In the genomic region with DNA sequence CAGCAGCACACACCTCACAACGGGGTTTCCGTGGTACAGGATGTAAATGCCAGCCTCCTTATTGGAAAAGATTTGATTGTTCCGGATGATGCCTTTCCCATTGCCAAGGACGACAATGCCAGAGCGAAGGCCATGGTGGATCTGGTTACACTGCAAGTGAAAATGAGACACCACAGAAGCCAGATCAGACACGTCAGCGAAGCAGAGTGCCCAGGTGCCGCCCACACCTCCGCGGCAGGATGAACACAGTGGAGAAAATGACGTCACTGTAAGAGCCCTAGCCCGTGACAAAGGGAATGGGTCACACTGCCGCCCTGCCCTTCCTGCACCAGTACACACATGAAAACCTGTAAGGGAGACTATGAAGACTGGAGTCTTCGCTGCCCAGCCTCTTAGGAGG, we compare ENCODE assay signal across 8 cellular contexts. TPM values are rescaled to one million over a fixed set of nuclear protein-coding genes. Genes with fewer than 3 reads are reported as not detected.
A peak's percentile ranks its signal among the peaks of the same experiment; 100 is the strongest.
DNase-seq lines count a peak whose midpoint lies in the region; ATAC-seq and TF ChIP-seq lines count a peak whose summit lies in the region.

No MANE protein-coding gene starts in this region.

- peaks cover 3% of the 10 kb centered on the region for H3K36me3 Mint-ChIP-seq in activated naive CD4-positive, alpha-beta T cell treated with anti-CD3 and anti-CD28 coated beads, Interleukin-2, amount 50 U/mL, for 24 hours

- no peaks in the 10 kb centered on the region for H3K4me1 Mint-ChIP-seq in activated naive CD4-positive, alpha-beta T cell treated with anti-CD3 and anti-CD28 coated beads, Interleukin-2, amount 50 U/mL, for 24 hours

- ATAC-seq in GM21381 (IDR thresholded peaks at IDR 0.05; ENCODE audit: unreplicated experiment) = peak; percentile 79
- no peak for ATAC-seq in left ventricle myocardium superior

- peak overlapping the region; percentile 88 for H3K27ac ChIP-seq in OCI-LY1 (ENCODE audit: low read depth, low read length, poor library complexity, severe bottlenecking)

- DNase-seq in stimulated activated CD4-positive, alpha-beta T cell treated with anti-CD3 and anti-CD28 coated beads, Interleukin-12 subunit alpha, Interleukin-12 subunit beta, amount 100 ng/mL, for 24 hours (ENCODE audit: low read depth in 2 of 2) = peak; percentile 43 to 58
- DNase-seq in NCI-H2081 (lab: John Stamatoyannopoulos, UW) = no peak
- DNase-seq in H4 (ENCODE audit: low spot score) = no peak
- no peak for DNase-seq in left ventricle myocardium superior
- no peak for DNase-seq in foreskin melanocyte

- no peaks in the 10 kb centered on the region for H3K9me2 ChIP-seq in OCI-LY1 (ENCODE audit: low read depth, low read length)

- peak overlapping the region; percentile 23 for H3K4me3 Mint-ChIP-seq in activated naive CD4-positive, alpha-beta T cell treated with anti-CD3 and anti-CD28 coated beads, Interleukin-2, amount 50 U/mL, for 24 hours

- no peak overlapping the region for H2AFZ ChIP-seq in OCI-LY1 (ENCODE audit: low read length)

- H3K9me3 Mint-ChIP-seq in activated naive CD4-positive, alpha-beta T cell treated with anti-CD3 and anti-CD28 coated beads, Interleukin-2, amount 50 U/mL, for 24 hours = no peaks in the 10 kb centered on the region

- peak overlapping the region; percentile 30 for H3K4me3 ChIP-seq in OCI-LY1 (ENCODE audit: low read depth, low read length, poor library complexity, severe bottlenecking)

- no peaks in the 10 kb centered on the region for H3K27me3 ChIP-seq in OCI-LY1 (ENCODE audit: insufficient read depth, low read length)

- peaks cover 48% of the 10 kb centered on the region for H3K4me1 ChIP-seq in OCI-LY1 (ENCODE audit: insufficient read depth, low read length, severe bottlenecking)

- H3F3A ChIP-seq in OCI-LY1 (ENCODE audit: insufficient read depth, low read length) = no peaks in the 10 kb centered on the region

- peak overlapping the region; percentile 3 for H3K27ac Mint-ChIP-seq in activated naive CD4-positive, alpha-beta T cell treated with anti-CD3 and anti-CD28 coated beads, Interleukin-2, amount 50 U/mL, for 24 hours

- no peak for TF ChIP-seq CTCF in OCI-LY1 (IDR thresholded peaks at IDR 0.05; ENCODE audit: low read length)

- no peaks in the 10 kb centered on the region for H3K9me3 ChIP-seq in OCI-LY1 (ENCODE audit: low read length)

- H3K27me3 Mint-ChIP-seq in activated naive CD4-positive, alpha-beta T cell treated with anti-CD3 and anti-CD28 coated beads, Interleukin-2, amount 50 U/mL, for 24 hours = no peaks in the 10 kb centered on the region

- no peaks in the 10 kb centered on the region for H4K20me1 ChIP-seq in OCI-LY1 (ENCODE audit: insufficient read depth, low read length)

- no peaks in the 10 kb centered on the region for H3K79me2 ChIP-seq in OCI-LY1 (ENCODE audit: insufficient read depth, low read length)

- peak overlapping the region; percentile 53 for H3K4me2 ChIP-seq in OCI-LY1 (ENCODE audit: low read length)

- H3K36me3 ChIP-seq in OCI-LY1 (ENCODE audit: insufficient read depth, low read length) = peaks cover 47% of the 10 kb centered on the region

- intact Hi-C loops in left ventricle myocardium superior (cut with micrococcal nuclease) = no loop called here

- peak overlapping the region; percentile 48 for H3K9ac ChIP-seq in OCI-LY1 (ENCODE audit: low read length)

RNA-seq across cellular contexts. Expression of gene POLR1E, which starts 43.4 kb away (rescaled TPM):
- 57.2 and 59.7 TPM in 2 replicates for total RNA-seq in H4 (2014; rRNA removed; shearing (Covaris generic))
- 10.4 TPM for total RNA-seq in left ventricle myocardium superior

RNA-seq across cellular contexts. Expression of gene FBXO10, which starts 47.1 kb away (rescaled TPM):
- total RNA-seq in H4 (2014; rRNA removed; shearing (Covaris generic)) = 7.2 and 9.8 TPM in 2 replicates
- 8.3 TPM for total RNA-seq in left ventricle myocardium superior

Comparison
In these comparisons a context has a peak if more than half of its experiments do, and no peak if none do; other contexts are left out.
1. DNase-seq: peak in stimulated activated CD4-positive, alpha-beta T cell treated with anti-CD3 and anti-CD28 coated beads, Interleukin-12 subunit alpha, Interleukin-12 subunit beta, amount 100 ng/mL, for 24 hours (2 of 2); none in NCI-H2081 (0 of 2), H4 (single experiment), left ventricle myocardium superior (single experiment) and foreskin melanocyte (single experiment).